ENCODE assay signal across 8 cellular contexts in the genomic region with DNA sequence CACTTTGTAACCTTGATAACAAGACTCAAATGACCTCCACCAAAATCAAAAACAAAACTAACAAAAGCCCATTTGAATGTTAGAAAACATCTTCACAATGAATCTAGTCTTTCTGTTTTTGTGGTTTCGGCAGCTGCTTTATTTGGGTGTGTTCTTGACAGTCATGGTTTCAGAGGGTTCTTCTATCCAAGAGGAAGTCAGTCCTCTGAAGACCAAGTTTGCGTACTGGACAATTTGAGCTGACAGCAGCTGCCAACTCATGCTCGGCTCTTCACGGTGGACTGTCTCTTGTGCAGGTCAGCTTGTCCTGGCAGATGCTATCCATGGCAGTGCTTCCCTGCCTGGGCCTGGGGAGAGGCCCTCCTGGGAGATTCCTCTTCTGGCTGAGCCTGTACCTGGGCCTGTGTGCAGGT.
DNase-seq lines count a peak whose midpoint lies in the region; ATAC-seq lines count a peak whose summit lies in the region.

No MANE protein-coding gene starts in this region.

- peak overlapping the region; percentile 90 for H3K27ac ChIP-seq in cingulate gyrus (ENCODE audit: low read depth, low read length)

- DNase-seq in COLO829 (ENCODE audit: low spot score) (peak; percentile 37), NCI-H524 (lab: John Stamatoyannopoulos, UW) (no peak), NCI-H2107 treated with DMSO at 0.1 percent for 48 hours (lab: John Stamatoyannopoulos, UW; ENCODE audit: unreplicated experiment) (no peak)
- DNase-seq in stimulated activated CD4-positive, alpha-beta T cell treated with anti-CD3 and anti-CD28 coated beads, Interleukin-4, amount 100 ng/mL, for 1 hour, result no peak
- no peak for DNase-seq in activated CD8-positive, alpha-beta memory T cell treated with anti-CD3 and anti-CD28 coated beads, Interleukin-2, amount 50 U/mL, for 48 hours

- ATAC-seq in GM19397 (IDR thresholded peaks at IDR 0.05; ENCODE audit: unreplicated experiment), result peak; percentile 72
- peak; percentile 76 for ATAC-seq in HG03139 (IDR thresholded peaks at IDR 0.05; ENCODE audit: unreplicated experiment)
